In genomic region chr9:121201045-121201737, GRCh38 we compare ENCODE assay signal across 8 cellular contexts. TPM values are rescaled to one million over a fixed set of nuclear protein-coding genes. Genes with fewer than 3 reads are reported as not detected.
DNase-seq lines count a peak whose midpoint lies in the region; ATAC-seq and TF ChIP-seq lines count a peak whose summit lies in the region.

No MANE protein-coding gene starts in this region.

- H3K4me3 ChIP-seq in GM12865 (ENCODE audit: low read depth, low read length) (peak overlapping the region; percentile 71), HFF-Myc (replicated peaks; ENCODE audit: low read depth, low read length) (peak overlapping the region; percentile 90), prostate gland (peak overlapping the region; percentile 94 to 95)

- DNase-seq in GM12865 (ENCODE audit: low read depth) (peak; percentile 53), HFF-Myc (ENCODE audit: extremely low read depth, low read depth) (no peak), OCI-M1 (lab: John Stamatoyannopoulos, UW) (peak; percentile 65), Right ventricle myocardium superior (no peak), prostate gland (ENCODE audit: low spot score) (peak; percentile 15), NCI-H1092 (lab: John Stamatoyannopoulos, UW) (no peak), HT-29 (ENCODE audit: low spot score) (no peak)
- DNase-seq in activated gamma-delta T cell treated with anti-CD3 and anti-CD28 coated beads, Interleukin-2, amount 50 U/mL, for 16 hours (ENCODE audit: low read depth) = peak; percentile 34

- under 1% methylated on average over 43 of the region's 81 CpGs for WGBS in prostate gland

- H3K27me3 ChIP-seq in prostate gland (replicated peaks; ENCODE audit: insufficient read depth) = no peaks in the 10 kb centered on the region

- peaks cover 6% of the 10 kb centered on the region for H3K4me1 ChIP-seq in prostate gland (replicated peaks)

- peak; percentile 60 for ATAC-seq in Right ventricle myocardium superior (ENCODE audit: poor library complexity)

- intact Hi-C loops in Right ventricle myocardium superior (cut with DNase I) (no loop called here), prostate gland (cut with DNase I) (no loop called here)

- peak overlapping the region; percentile 95 to 97 for H3K27ac ChIP-seq in prostate gland

- no peaks in the 10 kb centered on the region for H3K9me3 ChIP-seq in prostate gland

- TF ChIP-seq CTCF in GM12865 (IDR thresholded peaks at IDR 0.05; ENCODE audit: insufficient read depth, low read depth, low read length, missing control alignments) (no peak), HFF-Myc (IDR thresholded peaks at IDR 0.05; ENCODE audit: low read depth, low read length, missing control alignments) (no peak), prostate gland (IDR thresholded peaks at IDR 0.05) (no peak)

- H3K36me3 ChIP-seq in prostate gland = no peaks in the 10 kb centered on the region

- no peak for TF ChIP-seq POLR2A in prostate gland (IDR thresholded peaks at IDR 0.05)

RNA-seq across cellular contexts. Expression of gene RAB14, which starts 0.5 kb away (rescaled TPM):
- total RNA-seq in Right ventricle myocardium superior (53.3 TPM), prostate gland (10 to 100 TPM; 42.9 TPM)
- total RNA-seq in HT-29 (2014; rRNA removed; shearing (Covaris generic)) = 10.4 and 11.1 TPM in 2 replicates

Comparison
In these comparisons a context has a peak if more than half of its experiments do, and no peak if none do; other contexts are left out.
1. DNase-seq: peak in GM12865 (single experiment), OCI-M1 (single experiment), activated gamma-delta T cell treated with anti-CD3 and anti-CD28 coated beads, Interleukin-2, amount 50 U/mL, for 16 hours (single experiment) and prostate gland (single experiment); none in HFF-Myc (single experiment), Right ventricle myocardium superior (single experiment), NCI-H1092 (single experiment) and HT-29 (single experiment).
2. Peak in every context shown above with its lines, with median percentiles within 50 percentile points of each other: H3K4me3 ChIP-seq.